23 cellular contexts compared by ENCODE assay signal in genomic region chr21:17981060-17981459, GRCh38.
"Had no signal": no experiment of that assay in that cellular context is flagged by ENCODE, and none has a peak within 500 bp of the region (broad histone marks: within the 10 kb centered on the region; RNA-seq: fewer than 3 reads in every experiment).

No MANE protein-coding gene starts in this region.

- H3K36me3 Mint-ChIP-seq: activated naive CD4-positive, alpha-beta T cell treated with anti-CD3 and anti-CD28 coated beads, Interleukin-2, amount 50 U/mL, for 24 hours had no signal

- H3K27ac Mint-ChIP-seq: activated CD8-positive, alpha-beta T cell treated with anti-CD3 and anti-CD28 coated beads, Interleukin-2, amount 10 ng/mL, durations not matched to agents 7 days and 5 days; activated naive CD4-positive, alpha-beta T cell treated with anti-CD3 and anti-CD28 coated beads, Interleukin-2, amount 50 U/mL, for 24 hours; T-helper 1 cell treated with Interleukin-12 subunit alpha and Interleukin-12 subunit beta and Interleukin-4 antibody, amounts not matched to agents 30 μg/mL and 1 μg/mL, for 36 hours; WTC11 had no signal

- ATAC-seq: activated CD8-positive, alpha-beta T cell treated with anti-CD3 and anti-CD28 coated beads, Interleukin-2, amount 10 ng/mL, durations not matched to agents 7 days and 5 days; PC-3; WTC11 had no signal

- H3K4me3 Mint-ChIP-seq: activated CD8-positive, alpha-beta T cell treated with anti-CD3 and anti-CD28 coated beads, Interleukin-2, amount 10 ng/mL, durations not matched to agents 7 days and 5 days; activated naive CD4-positive, alpha-beta T cell treated with anti-CD3 and anti-CD28 coated beads, Interleukin-2, amount 50 U/mL, for 24 hours; central memory CD8-positive, alpha-beta T cell; T-helper 1 cell treated with Interleukin-12 subunit alpha and Interleukin-12 subunit beta and Interleukin-4 antibody, amounts not matched to agents 30 μg/mL and 1 μg/mL, for 36 hours; WTC11 had no signal

- DNase-seq: activated CD4-positive, alpha-beta T cell treated with anti-CD3 and anti-CD28 coated beads for 48 hours; activated CD4-positive, alpha-beta T cell treated with anti-CD3 and anti-CD28 coated beads, Interleukin-2, amount 50 U/mL, for 4 hours; activated CD4-positive, CD25-positive, alpha-beta regulatory T cell treated with anti-CD3 and anti-CD28 coated beads, Interleukin-2, amount 50 U/mL, for 72 hours; activated CD8-positive, alpha-beta memory T cell treated with anti-CD3 and anti-CD28 coated beads, Interleukin-2, amount 50 U/mL, for 48 hours; activated CD8-positive, alpha-beta T cell treated with anti-CD3 and anti-CD28 coated beads, Interleukin-2, amount 10 ng/mL, durations not matched to agents 7 days and 5 days; activated effector memory CD4-positive, alpha-beta T cell treated with Interleukin-2 at 50 U/mL for 16 hours; activated naive CD4-positive, alpha-beta T cell; activated T-cell treated with anti-CD3 and anti-CD28 coated beads, Interleukin-2, amount 50 U/mL, for 1 hour; aorta; KG1; NCI-H1092; NCI-H1930; NCI-H2171; NCI-H2227 treated with DMSO at 0.1 percent for 48 hours; NCI-H446 treated with DMSO at 0.1 percent for 48 hours; NCI-H524 treated with DMSO at 0.1 percent for 48 hours; PC-3; SHP77 treated with DMSO at 0.1 percent for 48 hours; T-helper 9 cell had no signal

- H3K27me3 Mint-ChIP-seq: activated naive CD4-positive, alpha-beta T cell treated with anti-CD3 and anti-CD28 coated beads, Interleukin-2, amount 50 U/mL, for 24 hours; central memory CD8-positive, alpha-beta T cell had no signal

- H3K4me1 Mint-ChIP-seq: activated naive CD4-positive, alpha-beta T cell treated with anti-CD3 and anti-CD28 coated beads, Interleukin-2, amount 50 U/mL, for 24 hours; central memory CD8-positive, alpha-beta T cell had no signal
